22 cellular contexts compared by ENCODE assay signal in genomic region chr15:89489376-89489775, GRCh38. TPM values are rescaled to one million over a fixed set of nuclear protein-coding genes. Genes with fewer than 3 reads are reported as not detected.
DNase-seq lines count a peak whose midpoint lies in the region; ATAC-seq and TF ChIP-seq lines count a peak whose summit lies in the region.
"Had no signal": no experiment of that assay in that cellular context is flagged by ENCODE, and none has a peak within 500 bp of the region (broad histone marks: within the 10 kb centered on the region; RNA-seq: fewer than 3 reads in every experiment).

No MANE protein-coding gene starts in this region.

- peak; percentile 28 for DNase-seq in NCI-H82 (lab: John Stamatoyannopoulos, UW)
- DNase-seq in NCI-H82 treated with DMSO at 0.1 percent for 48 hours (lab: John Stamatoyannopoulos, UW; ENCODE audit: unreplicated experiment): no peak
- DNase-seq in NCI-H1436 (lab: John Stamatoyannopoulos, UW): peak; percentile 90
- no peak for DNase-seq in neuronal stem cell (ENCODE audit: low spot score)
- DNase-seq in stimulated activated naive CD8-positive, alpha-beta T cell treated with anti-CD3 and anti-CD28 coated beads, Interleukin-15, amount 100 ng/mL, for 72 hours: no peak
- DNase-seq in cerebellar nuclear complex (lab: John Stamatoyannopoulos, UW): no peak
- DNase-seq in Caco-2: no peak
- DNase-seq: CD4-positive, CD25-positive, alpha-beta regulatory T cell; GOT3; MM.1S; NCI-H1417 treated with DMSO at 0.1 percent for 48 hours; NCI-H187 treated with DMSO at 0.1 percent for 48 hours; NCI-H2107; NCI-H446 treated with DMSO at 0.1 percent for 48 hours; RPMI8226; SHP77 had no signal

- no peak overlapping the region for H3K4me3 Mint-ChIP-seq in stimulated activated naive CD8-positive, alpha-beta T cell treated with anti-CD3 and anti-CD28 coated beads, Interleukin-15, amount 100 ng/mL, for 72 hours
- no peak overlapping the region for H3K4me3 Mint-ChIP-seq in Caco-2 (ENCODE audit: unreplicated experiment)
- H3K4me3 Mint-ChIP-seq: CD4-positive, CD25-positive, alpha-beta regulatory T cell had no signal

- peak overlapping the region; percentile 83 for H3K27ac ChIP-seq in angular gyrus (ENCODE audit: low read depth, low read length)
- no peak overlapping the region for H3K27ac ChIP-seq in neuronal stem cell (replicated peaks; ENCODE audit: low read length)
- H3K27ac ChIP-seq: 22Rv1, KMS-11 had no signal

- POLR2A ChIA-PET in Caco-2 (lab: Charles Lee): no interaction called here

- no peak overlapping the region for H2BK120ac ChIP-seq in neuronal stem cell (ENCODE audit: low read depth, low read length)

- peaks cover 70% of the 10 kb centered on the region for H3K27me3 Mint-ChIP-seq in stimulated activated naive CD8-positive, alpha-beta T cell treated with anti-CD3 and anti-CD28 coated beads, Interleukin-15, amount 100 ng/mL, for 72 hours
- peaks cover 15% of the 10 kb centered on the region for H3K27me3 Mint-ChIP-seq in Caco-2 (ENCODE audit: insufficient read depth, unreplicated experiment)

- H3K4me3 ChIP-seq in neuronal stem cell (ENCODE audit: low read length in 2 of 2) (no peak overlapping the region), Caco-2 (ENCODE audit: low read depth, low read length) (no peak overlapping the region)
- H3K4me3 ChIP-seq: HAP-1 had no signal

- no peak overlapping the region for H2BK15ac ChIP-seq in neuronal stem cell (ENCODE audit: low read length)

- peaks cover 14% of the 10 kb centered on the region for H3K4me1 Mint-ChIP-seq in stimulated activated naive CD8-positive, alpha-beta T cell treated with anti-CD3 and anti-CD28 coated beads, Interleukin-15, amount 100 ng/mL, for 72 hours
- no peaks in the 10 kb centered on the region for H3K4me1 Mint-ChIP-seq in Caco-2 (ENCODE audit: low read depth, unreplicated experiment)

- H3K4me2 ChIP-seq in neuronal stem cell (ENCODE audit: insufficient read depth, low read length, poor library complexity, severe bottlenecking): no peak overlapping the region
- H3K4me2 ChIP-seq: KMS-11 had no signal

- H3K79me1 ChIP-seq in neuronal stem cell (ENCODE audit: low read depth, low read length): peaks cover 2% of the 10 kb centered on the region

- H3K9me3 Mint-ChIP-seq in stimulated activated naive CD8-positive, alpha-beta T cell treated with anti-CD3 and anti-CD28 coated beads, Interleukin-15, amount 100 ng/mL, for 72 hours: no peaks in the 10 kb centered on the region
- H3K9me3 Mint-ChIP-seq in Caco-2 (ENCODE audit: unreplicated experiment): no peaks in the 10 kb centered on the region
- H3K9me3 Mint-ChIP-seq: IgD-negative memory B cell had no signal

- BruUV-seq in Caco-2 (replicated peaks; lab: Mats Ljungman, UMichigan): no TSS peak

- WGBS in neuronal stem cell (ENCODE audit: extremely low coverage in 2 of 2, insufficient read length in 2 of 2, insufficient replicate concordance in 1 of 2), 2 donors: no CpG with 5 or more reads among the region's 4 CpGs

- H4K91ac ChIP-seq in neuronal stem cell (ENCODE audit: low read depth, low read length, poor library complexity): no peak overlapping the region

- H2AK5ac ChIP-seq in neuronal stem cell (ENCODE audit: low read depth, low read length): no peak overlapping the region

- H3K27ac Mint-ChIP-seq in stimulated activated naive CD8-positive, alpha-beta T cell treated with anti-CD3 and anti-CD28 coated beads, Interleukin-15, amount 100 ng/mL, for 72 hours: peak overlapping the region in 1 of 2 donors; percentile 1
- no peak overlapping the region for H3K27ac Mint-ChIP-seq in Caco-2 (ENCODE audit: unreplicated experiment)
- H3K27ac Mint-ChIP-seq: CD4-positive, CD25-positive, alpha-beta regulatory T cell; IgD-negative memory B cell had no signal

- H2BK12ac ChIP-seq in neuronal stem cell (ENCODE audit: low read length): no peak overlapping the region

- H3K14ac ChIP-seq in neuronal stem cell (ENCODE audit: low read length): no peak overlapping the region

- H2BK5ac ChIP-seq in neuronal stem cell (ENCODE audit: low read length): no peak overlapping the region

- no peaks in the 10 kb centered on the region for H3K36me3 Mint-ChIP-seq in Caco-2 (ENCODE audit: insufficient read depth, unreplicated experiment)
- H3K36me3 Mint-ChIP-seq: CD4-positive, CD25-positive, alpha-beta regulatory T cell had no signal

- H3K36me3 ChIP-seq in neuronal stem cell (replicated peaks in 1 of 2; ENCODE audit: control insufficient read depth in 2 of 2, insufficient read depth in 2 of 2, low read length in 2 of 2) (no peaks in the 10 kb centered on the region), Caco-2 (ENCODE audit: control insufficient read depth, insufficient read depth, low read length) (no peaks in the 10 kb centered on the region)
- H3K36me3 ChIP-seq: HAP-1 had no signal

- no peak overlapping the region for H2AFZ ChIP-seq in neuronal stem cell (ENCODE audit: low read length)

- no peak overlapping the region for H3K23ac ChIP-seq in neuronal stem cell (ENCODE audit: low read depth, low read length, poor library complexity)

- H3K4ac ChIP-seq in neuronal stem cell (ENCODE audit: low read length): no peak overlapping the region

- H3K18ac ChIP-seq in neuronal stem cell (ENCODE audit: low read length): no peak overlapping the region

- no peak overlapping the region for H4K8ac ChIP-seq in neuronal stem cell (ENCODE audit: low read depth, low read length)

- ATAC-seq in stimulated activated naive CD8-positive, alpha-beta T cell treated with anti-CD3 and anti-CD28 coated beads, Interleukin-15, amount 100 ng/mL, for 72 hours: no peak

- H3K9me3 ChIP-seq in neuronal stem cell (replicated peaks in 1 of 2; ENCODE audit: control insufficient read depth in 2 of 2, insufficient read depth in 1 of 2, low read depth in 1 of 2, low read length in 2 of 2) (no peaks in the 10 kb centered on the region), Caco-2 (no peaks in the 10 kb centered on the region)
- H3K9me3 ChIP-seq: HAP-1 had no signal

- H3K9ac ChIP-seq in neuronal stem cell (ENCODE audit: low read depth, low read length, poor library complexity): peak overlapping the region; percentile 24
- H3K9ac ChIP-seq: KMS-11 had no signal

- H3K27me3 ChIP-seq in neuronal stem cell (ENCODE audit: control insufficient read depth in 3 of 3, insufficient read depth in 3 of 3, low read depth in 1 of 3, low read length in 3 of 3) (peaks cover 0 to 56% (median 21%) of the 10 kb centered on the region in 3 experiments), Caco-2 (replicated peaks; ENCODE audit: control insufficient read depth, insufficient read depth, low read length) (0 out of 2 replicates have a peak, but pooled peaks cover 1% of the 10 kb centered on the region)

- TF ChIP-seq CTCF in Caco-2 (IDR thresholded peaks at IDR 0.05; ENCODE audit: insufficient read depth in 1 of 2, low read depth in 1 of 2, low read length in 1 of 2, severe bottlenecking in 1 of 2, unreplicated experiment in 1 of 2): no peak

- CTCF ChIA-PET in Caco-2 (lab: Charles Lee): interaction anchor here (0.6 to 1.3 kb wide), 2 partner anchors 47 to 154 kb away, joined by 3 read pairs; no protein-coding TSS in a partner anchor

- H3K4me1 ChIP-seq in neuronal stem cell (ENCODE audit: control insufficient read depth in 2 of 2, insufficient read depth in 1 of 2, low read depth in 1 of 2, low read length in 2 of 2): peaks cover 0 to 3% of the 10 kb centered on the region in 2 donors
- no peaks in the 10 kb centered on the region for H3K4me1 ChIP-seq in Caco-2
- H3K4me1 ChIP-seq: HAP-1 had no signal

- intact Hi-C loops in Caco-2 (cut with micrococcal nuclease; ENCODE audit: unreplicated experiment): no loop called here

RNA-seq across cellular contexts. Expression of gene RHCG, which starts 7.0 kb away (rescaled TPM):
- polyA plus RNA-seq in neuronal stem cell (2013, experiment 1 of 2): not detected
- polyA plus RNA-seq in neuronal stem cell (2013, experiment 2 of 2): not detected
- total RNA-seq in Caco-2 (2022): not detected in 2 replicates
- total RNA-seq: CD4-positive, CD25-positive, alpha-beta regulatory T cell had no signal
- polyA plus RNA-seq: BJ; CD4-positive, CD25-positive, alpha-beta regulatory T cell; IgD-negative memory B cell had no signal

Comparison
In these comparisons a context has a peak if more than half of its experiments do, and no peak if none do; other contexts are left out.
1. DNase-seq: peak in NCI-H82 (single experiment) and NCI-H1436 (single experiment); none in NCI-H82 treated with DMSO at 0.1 percent for 48 hours (single experiment), neuronal stem cell (single experiment), stimulated activated naive CD8-positive, alpha-beta T cell treated with anti-CD3 and anti-CD28 coated beads, Interleukin-15, amount 100 ng/mL, for 72 hours (0 of 2), cerebellar nuclear complex (0 of 2) and Caco-2 (0 of 2).